15 cellular contexts compared by ENCODE assay signal in genomic region chr6:105985098-105985815, GRCh38.
DNase-seq lines count a peak whose midpoint lies in the region; ATAC-seq and TF ChIP-seq lines count a peak whose summit lies in the region.
"Had no signal": no experiment of that assay in that cellular context is flagged by ENCODE, and none has a peak within 500 bp of the region (broad histone marks: within the 10 kb centered on the region; RNA-seq: fewer than 3 reads in every experiment).

No MANE protein-coding gene starts in this region.

- intact Hi-C loops in PC-3 (cut with micrococcal nuclease) = no loop called here

- CTCF ChIA-PET in PC-3 (lab: Charles Lee) = no interaction called here

- POLR2A ChIA-PET in PC-3 (lab: Charles Lee; ENCODE audit: unreplicated experiment) = no interaction called here

- H2AFZ ChIP-seq in PC-3 (ENCODE audit: low read length) = no peak overlapping the region

- no peaks in the 10 kb centered on the region for H3K9me3 ChIP-seq in PC-3 (ENCODE audit: low read length)
- H3K9me3 ChIP-seq: HAP-1 had no signal

- H3K4me1 ChIP-seq in PC-3 (ENCODE audit: insufficient read depth, low read length) = 0 out of 2 replicates have a peak, but pooled peaks cover 3% of the 10 kb centered on the region
- H3K4me1 ChIP-seq: HAP-1 had no signal

- H3K4me3 ChIP-seq in PC-3 (ENCODE audit: low read length) = no peak overlapping the region
- H3K4me3 ChIP-seq: HAP-1 had no signal

- H3K36me3 ChIP-seq in PC-3 (ENCODE audit: low read depth, low read length) = no peaks in the 10 kb centered on the region
- H3K36me3 ChIP-seq: HAP-1 had no signal

- H3K79me2 ChIP-seq in PC-3 (ENCODE audit: low read length) = no peaks in the 10 kb centered on the region

- no TSS peak for BruUV-seq in PC-3 (replicated peaks; lab: Mats Ljungman, UMichigan)

- no peaks in the 10 kb centered on the region for H3K27me3 ChIP-seq in PC-3 (ENCODE audit: low read length)

- H3F3A ChIP-seq in PC-3 (ENCODE audit: low read length, unreplicated experiment) = no peaks in the 10 kb centered on the region

- no peak overlapping the region for H3K9ac ChIP-seq in PC-3 (ENCODE audit: low read length)

- no peak for ATAC-seq in activated T-cell treated with anti-CD3 and anti-CD28 coated beads, Interleukin-2, amount 50 U/mL, for 72 hours (replicated peaks in 1 of 2)
- no peak for ATAC-seq in stimulated activated naive CD8-positive, alpha-beta T cell treated with anti-CD3 and anti-CD28 coated beads, Interleukin-15, amount 100 ng/mL, for 72 hours
- ATAC-seq in HG03457 (IDR thresholded peaks at IDR 0.05; ENCODE audit: unreplicated experiment) (no peak), PC-3 (no peak)

- H3K4me3 Mint-ChIP-seq in activated T-cell treated with anti-CD3 and anti-CD28 coated beads, Interleukin-2, amount 50 U/mL, for 72 hours = peak overlapping the region; percentile 67 to 69
- H3K4me3 Mint-ChIP-seq in glutamatergic neuron (ENCODE audit: unreplicated experiment) = peak overlapping the region; percentile 61
- H3K4me3 Mint-ChIP-seq in stimulated activated naive CD8-positive, alpha-beta T cell treated with anti-CD3 and anti-CD28 coated beads, Interleukin-15, amount 100 ng/mL, for 72 hours = peak overlapping the region; percentile 60 to 67
- H3K4me3 Mint-ChIP-seq: central memory CD8-positive, alpha-beta T cell had no signal

- peaks cover 6% of the 10 kb centered on the region in 2 donors for H3K36me3 Mint-ChIP-seq in activated T-cell treated with anti-CD3 and anti-CD28 coated beads, Interleukin-2, amount 50 U/mL, for 72 hours (ENCODE audit: insufficient read depth in 2 of 2)
- peaks cover 10% of the 10 kb centered on the region for H3K36me3 Mint-ChIP-seq in glutamatergic neuron (ENCODE audit: unreplicated experiment)

- no peak overlapping the region for H3K4me2 ChIP-seq in PC-3 (ENCODE audit: low read length)

- no peak for TF ChIP-seq CTCF in glutamatergic neuron (IDR thresholded peaks at IDR 0.05; ENCODE audit: partially characterized antibody, unreplicated experiment)
- no peak for TF ChIP-seq CTCF in PC-3 (conservative IDR thresholded peaks at IDR 0.05; ENCODE audit: low read depth, low read length)

- H3K27me3 Mint-ChIP-seq in activated T-cell treated with anti-CD3 and anti-CD28 coated beads, Interleukin-2, amount 50 U/mL, for 72 hours (ENCODE audit: low read depth) = peaks cover 68% of the 10 kb centered on the region
- peaks cover 25% of the 10 kb centered on the region for H3K27me3 Mint-ChIP-seq in glutamatergic neuron (ENCODE audit: unreplicated experiment)
- peaks cover 94% of the 10 kb centered on the region for H3K27me3 Mint-ChIP-seq in stimulated activated naive CD8-positive, alpha-beta T cell treated with anti-CD3 and anti-CD28 coated beads, Interleukin-15, amount 100 ng/mL, for 72 hours

- peaks cover 55% of the 10 kb centered on the region for H3K4me1 Mint-ChIP-seq in activated T-cell treated with anti-CD3 and anti-CD28 coated beads, Interleukin-2, amount 50 U/mL, for 72 hours (ENCODE audit: low read depth)
- peaks cover 15% of the 10 kb centered on the region for H3K4me1 Mint-ChIP-seq in glutamatergic neuron (ENCODE audit: low read depth, unreplicated experiment)
- H3K4me1 Mint-ChIP-seq in stimulated activated naive CD8-positive, alpha-beta T cell treated with anti-CD3 and anti-CD28 coated beads, Interleukin-15, amount 100 ng/mL, for 72 hours = peaks cover 49% of the 10 kb centered on the region

- no peak overlapping the region for H3K27ac ChIP-seq in PC-3 (ENCODE audit: low read length)

- DNase-seq in activated T-cell treated with anti-CD3 and anti-CD28 coated beads, Interleukin-2, amount 50 U/mL, for 72 hours = no peak
- DNase-seq in activated T-cell treated with anti-CD3 and anti-CD28 coated beads, Interleukin-2, amount 50 U/mL, for 48 hours = no peak
- DNase-seq in NCI-H69 (lab: John Stamatoyannopoulos, UW) = peak; percentile 44
- no peak for DNase-seq in glutamatergic neuron
- DNase-seq in stimulated activated naive CD8-positive, alpha-beta T cell treated with anti-CD3 and anti-CD28 coated beads, Interleukin-15, amount 100 ng/mL, for 72 hours = no peak
- DNase-seq in NCI-H146 treated with DMSO at 0.1 percent for 48 hours (lab: John Stamatoyannopoulos, UW; ENCODE audit: unreplicated experiment) = no peak
- no peak for DNase-seq in PC-3
- DNase-seq: activated T-cell treated with anti-CD3 and anti-CD28 coated beads, Interleukin-2, amount 50 U/mL, for 1 hour; AML-193; foreskin melanocyte; mammary epithelial cell; OCI-M1 had no signal

- H3K27ac Mint-ChIP-seq in activated T-cell treated with anti-CD3 and anti-CD28 coated beads, Interleukin-2, amount 50 U/mL, for 72 hours = no peak overlapping the region
- H3K27ac Mint-ChIP-seq in glutamatergic neuron (ENCODE audit: unreplicated experiment) = no peak overlapping the region
- H3K27ac Mint-ChIP-seq in stimulated activated naive CD8-positive, alpha-beta T cell treated with anti-CD3 and anti-CD28 coated beads, Interleukin-15, amount 100 ng/mL, for 72 hours = no peak overlapping the region

- no peaks in the 10 kb centered on the region for H3K9me2 ChIP-seq in PC-3 (replicated peaks; ENCODE audit: low read length)

- peaks cover 0 to 4% of the 10 kb centered on the region in 2 donors for H3K9me3 Mint-ChIP-seq in activated T-cell treated with anti-CD3 and anti-CD28 coated beads, Interleukin-2, amount 50 U/mL, for 72 hours
- peaks cover 5% of the 10 kb centered on the region for H3K9me3 Mint-ChIP-seq in glutamatergic neuron (ENCODE audit: unreplicated experiment)
- H3K9me3 Mint-ChIP-seq in stimulated activated naive CD8-positive, alpha-beta T cell treated with anti-CD3 and anti-CD28 coated beads, Interleukin-15, amount 100 ng/mL, for 72 hours = no peaks in the 10 kb centered on the region
- H3K9me3 Mint-ChIP-seq: central memory CD8-positive, alpha-beta T cell had no signal

- no peaks in the 10 kb centered on the region for H4K20me1 ChIP-seq in PC-3 (ENCODE audit: low read length)
